In genomic region chr11:86069408-86070086, GRCh38 we compare ENCODE assay signal across 8 cellular contexts. TPM values are rescaled to one million over a fixed set of nuclear protein-coding genes. Genes with fewer than 3 reads are reported as not detected.
DNase-seq lines count a peak whose midpoint lies in the region; ATAC-seq and TF ChIP-seq lines count a peak whose summit lies in the region.

No MANE protein-coding gene starts in this region.

- H3K4me3 ChIP-seq in HUES6 (ENCODE audit: low read depth, low read length), result peak overlapping the region; percentile 96
- peak overlapping the region; percentile 70 to 98 (median 87) for H3K4me3 ChIP-seq in esophagus muscularis mucosa
- H3K4me3 ChIP-seq in muscle layer of colon (ENCODE audit: low read depth in 1 of 2, low read length in 2 of 2), result peak overlapping the region; percentile 45 to 46

- H3K4me3 Mint-ChIP-seq in T-cell, result peak overlapping the region; percentile 99

- ATAC-seq in GM19467 (IDR thresholded peaks at IDR 0.05; ENCODE audit: unreplicated experiment), result peak; percentile 18
- ATAC-seq in T-cell (replicated peaks in 1 of 4), result no peak
- ATAC-seq in HG03039 (IDR thresholded peaks at IDR 0.05; ENCODE audit: unreplicated experiment), result no peak
- ATAC-seq in HG02763 (IDR thresholded peaks at IDR 0.05; ENCODE audit: unreplicated experiment), result no peak

- H3K36me3 ChIP-seq in HUES6 (ENCODE audit: control insufficient read depth, insufficient read depth, low read length), result no peaks in the 10 kb centered on the region
- no peaks in the 10 kb centered on the region for H3K36me3 ChIP-seq in esophagus muscularis mucosa
- H3K36me3 ChIP-seq in muscle layer of colon (ENCODE audit: insufficient read depth, low read length), result no peaks in the 10 kb centered on the region

- peak; percentile 50 for TF ChIP-seq EP300 in esophagus muscularis mucosa (IDR thresholded peaks at IDR 0.05)

- intact Hi-C loops in esophagus muscularis mucosa (cut with DNase I), result loop anchor here (10.0 kb wide), 1 partner anchor 55 kb away; no protein-coding TSS in a partner anchor

- H3K27ac ChIP-seq in HUES6 (ENCODE audit: low read depth, low read length) (peak overlapping the region; percentile 99), esophagus muscularis mucosa (replicated peaks in 1 of 4) (peak overlapping the region; percentile 95 to 99 (median 97)), muscle layer of colon (ENCODE audit: low read depth, low read length) (peak overlapping the region; percentile 95)

- 7% methylated on average over 8 of the region's 14 CpGs for WGBS in esophagus muscularis mucosa

- TF ChIP-seq CTCF in esophagus muscularis mucosa (IDR thresholded peaks at IDR 0.05), result no peak

- no peaks in the 10 kb centered on the region for H3K27me3 ChIP-seq in HUES6 (ENCODE audit: control insufficient read depth, insufficient read depth, low read length)
- no peaks in the 10 kb centered on the region for H3K27me3 ChIP-seq in esophagus muscularis mucosa
- no peaks in the 10 kb centered on the region for H3K27me3 ChIP-seq in muscle layer of colon (ENCODE audit: control insufficient read depth in 1 of 2, insufficient read depth in 2 of 2, low read length in 2 of 2)

- no peak for TF ChIP-seq POLR2A in esophagus muscularis mucosa (IDR thresholded peaks at IDR 0.05; ENCODE audit: low read depth)

- no peaks in the 10 kb centered on the region for H3K36me3 Mint-ChIP-seq in T-cell

- peaks cover 28 to 44% (median 31%) of the 10 kb centered on the region in 3 donors for H3K4me1 Mint-ChIP-seq in T-cell

- CTCF ChIA-PET in T-cell (lab: Charles Lee), result interaction anchor here (0.6 to 5.3 kb wide), 13 partner anchors 11 to 188 kb away, joined by 3 to 75 read pairs (median 5); no protein-coding TSS in a partner anchor

- H3K4me1 ChIP-seq in HUES6 (ENCODE audit: control insufficient read depth, insufficient read depth, low read length), result peaks cover 19% of the 10 kb centered on the region
- H3K4me1 ChIP-seq in esophagus muscularis mucosa, result peaks cover 24 to 35% (median 33%) of the 10 kb centered on the region in 4 donors
- H3K4me1 ChIP-seq in muscle layer of colon (ENCODE audit: insufficient read depth, low read length), result peaks cover 25% of the 10 kb centered on the region

- DNase-seq in DMS53 (lab: John Stamatoyannopoulos, UW) (peak; percentile 93), T-cell (peak in 1 of 34 experiments; percentile 15), esophagus muscularis mucosa (ENCODE audit: extremely low spot score) (no peak)

- H3K27me3 Mint-ChIP-seq in T-cell, result peaks cover 0 to 3% of the 10 kb centered on the region in 2 donors

- peak overlapping the region; percentile 82 to 88 for H3K27ac Mint-ChIP-seq in T-cell

- no peaks in the 10 kb centered on the region for H3K9me3 Mint-ChIP-seq in T-cell

- H3K9me3 ChIP-seq in HUES6 (ENCODE audit: control insufficient read depth, insufficient read depth, low read depth, low read length) (no peaks in the 10 kb centered on the region), esophagus muscularis mucosa (no peaks in the 10 kb centered on the region), muscle layer of colon (ENCODE audit: low read length) (no peaks in the 10 kb centered on the region)

- H3K9ac ChIP-seq in HUES6 (ENCODE audit: low read length) (peak overlapping the region; percentile 99), muscle layer of colon (ENCODE audit: low read length) (peak overlapping the region; percentile 9)

- POLR2A ChIA-PET in T-cell (lab: Charles Lee), result interaction anchor here in 1 of 2 donors (0.6 to 1.2 kb wide), 7 partner anchors 11 to 442 kb away, joined by 3 to 9 read pairs (median 4); partner anchors contain the start of genes TMEM126A and TMEM126B

RNA-seq across cellular contexts. Expression of gene PICALM, which starts 0.7 kb away (rescaled TPM):
- total RNA-seq in T-cell, result 100 to 1,000 TPM in 4 of 5 donors, 10 to 100 TPM in 1; 97.7 to 121 (median 105) TPM
- 100 to 1,000 TPM; 228 to 281 (median 266) TPM for total RNA-seq in esophagus muscularis mucosa

Comparison
In these comparisons a context has a peak if more than half of its experiments do, and no peak if none do; other contexts are left out.
1. H3K4me3 ChIP-seq: peak in every context shown above with its lines; median percentile 96 in HUES6; 87 in esophagus muscularis mucosa; 46 in muscle layer of colon.